In genomic region chr1:230577537-230577936, GRCh38 we compare ENCODE assay signal across 7 cellular contexts.
"Had no signal": no experiment of that assay in that cellular context is flagged by ENCODE, and none has a peak within 500 bp of the region (broad histone marks: within the 10 kb centered on the region; RNA-seq: fewer than 3 reads in every experiment).

No MANE protein-coding gene starts in this region.

- H3K4me3 ChIP-seq: K562 had no signal

- ATAC-seq: HepG2, K562 had no signal

- DNase-seq: IMR-90, KBM-7, KG1 had no signal

- H3K27ac ChIP-seq: HL-60, KMS-11 had no signal
